Comparison of ENCODE assay signal across 8 cellular contexts in genomic region chr1:173859547-173859946, GRCh38. TPM values are rescaled to one million over a fixed set of nuclear protein-coding genes. Genes with fewer than 3 reads are reported as not detected.
"Had no signal": no experiment of that assay in that cellular context is flagged by ENCODE, and none has a peak within 500 bp of the region (broad histone marks: within the 10 kb centered on the region; RNA-seq: fewer than 3 reads in every experiment).

No MANE protein-coding gene starts in this region.

RNA-seq across cellular contexts. Expression of gene SERPINC1, which starts 57.6 kb away (rescaled TPM):
- total RNA-seq: dermis blood vessel endothelial cell, esophagus muscularis mucosa, fibroblast of lung, fibroblast of villous mesenchyme, foreskin keratinocyte, frontal cortex, gastroesophageal sphincter, left ventricle myocardium inferior had no signal
- polyA plus RNA-seq: fibroblast of lung had no signal
